8 cellular contexts compared by ENCODE assay signal in the genomic region with DNA sequence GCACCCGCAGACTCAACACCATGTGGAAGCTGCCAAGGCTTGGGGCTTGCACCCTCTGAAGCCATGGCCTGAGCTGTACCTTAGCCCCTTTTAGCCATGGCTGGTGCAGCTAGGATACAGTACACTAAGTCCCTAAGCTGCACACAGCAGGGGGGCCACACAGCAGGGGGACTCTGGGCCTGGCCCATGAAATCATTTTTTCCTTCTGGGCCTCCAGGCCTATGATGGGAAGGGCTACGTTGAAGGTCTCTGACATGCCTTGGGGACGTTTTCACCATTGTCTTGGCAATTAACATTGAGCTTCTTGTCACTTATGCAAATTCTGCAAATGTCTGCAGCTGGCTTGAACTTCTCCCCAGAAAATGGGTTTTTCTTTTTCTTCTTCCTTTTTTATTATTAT.
"Had no signal": no experiment of that assay in that cellular context is flagged by ENCODE, and none has a peak within 500 bp of the region (broad histone marks: within the 10 kb centered on the region; RNA-seq: fewer than 3 reads in every experiment).

No MANE protein-coding gene starts in this region.

- H3K27ac ChIP-seq: GM23248 had no signal

- H3K4me1 ChIP-seq: HAP-1 had no signal

- H3K9ac ChIP-seq: GM23248 had no signal

- H3K4me3 Mint-ChIP-seq: GM23338, H9, HFFc6 had no signal

- H3K4me1 Mint-ChIP-seq: GM23338 had no signal

- H3K4me2 ChIP-seq: GM23338 had no signal

- H3K27ac Mint-ChIP-seq: GM23338, H9, HFFc6 had no signal

- H3K36me3 ChIP-seq: HAP-1 had no signal

- H3K4me3 ChIP-seq: GM23248, GM23338, HAP-1 had no signal

- DNase-seq: GM23248, GOT3, H7, H9, HCEC 1CT, HFFc6 had no signal
